Comparison of ENCODE assay signal across 8 cellular contexts in genomic region chr10:91901784-91902677, GRCh38. TPM values are rescaled to one million over a fixed set of nuclear protein-coding genes. Genes with fewer than 3 reads are reported as not detected.
DNase-seq lines count a peak whose midpoint lies in the region; ATAC-seq and TF ChIP-seq lines count a peak whose summit lies in the region.

No MANE protein-coding gene starts in this region.

- peaks cover 74% of the 10 kb centered on the region for H3K4me1 Mint-ChIP-seq in neural crest cell

- peak; percentile 49 for ATAC-seq in Right ventricle myocardium superior (ENCODE audit: poor library complexity)
- ATAC-seq in Right ventricle myocardium inferior = no peak
- no peak for ATAC-seq in HG03469 (IDR thresholded peaks at IDR 0.05; ENCODE audit: unreplicated experiment)

- peaks cover 8% of the 10 kb centered on the region for H3K9me3 Mint-ChIP-seq in neural crest cell

- intact Hi-C loops in Right ventricle myocardium superior (cut with DNase I) (no loop called here), Right ventricle myocardium inferior (cut with DNase I) (loop anchor here (10.0 kb wide), 1 partner anchor 107 kb away; the partner anchor contains the start of gene TNKS2)

- TF ChIP-seq CTCF in neural crest cell (conservative IDR thresholded peaks at IDR 0.05) = no peak

- DNase-seq in Right ventricle myocardium superior = no peak
- DNase-seq in Right ventricle myocardium inferior (ENCODE audit: missing footprints) = no peak
- DNase-seq in T1000 (lab: John Stamatoyannopoulos, UW) = peak; percentile 62
- DNase-seq in central memory CD4-positive, alpha-beta T cell = peak; percentile 26
- no peak for DNase-seq in neural crest cell (ENCODE audit: low read depth, low spot score)
- DNase-seq in NCI-H2171 treated with DMSO at 0.1 percent for 48 hours (lab: John Stamatoyannopoulos, UW) = no peak
- no peak for DNase-seq in NCI-H2081 treated with DMSO at 0.1 percent for 48 hours (lab: John Stamatoyannopoulos, UW)

- H3K27ac Mint-ChIP-seq in neural crest cell (ENCODE audit: unreplicated experiment) = peak overlapping the region; percentile 64

- H3K36me3 Mint-ChIP-seq in neural crest cell (ENCODE audit: low read depth) = peaks cover 35% of the 10 kb centered on the region

- no peaks in the 10 kb centered on the region for H3K27me3 Mint-ChIP-seq in neural crest cell (ENCODE audit: low read depth)

- H3K4me3 Mint-ChIP-seq in neural crest cell = peak overlapping the region; percentile 68

RNA-seq across cellular contexts. Expression of gene FGFBP3, which starts 7.3 kb away (rescaled TPM):
- total RNA-seq in Right ventricle myocardium superior (0.22 TPM), Right ventricle myocardium inferior (0.32 TPM), neural crest cell (413 and 420 TPM in 2 replicates)

RNA-seq across cellular contexts. Expression of gene BTAF1, which starts 21.5 kb away (rescaled TPM):
- 9.9 TPM for total RNA-seq in Right ventricle myocardium superior
- 10.4 TPM for total RNA-seq in Right ventricle myocardium inferior
- total RNA-seq in neural crest cell = 41.7 and 46.0 TPM in 2 replicates

Comparison
In these comparisons a context has a peak if more than half of its experiments do, and no peak if none do; other contexts are left out.
1. DNase-seq: peak in T1000 (single experiment) and central memory CD4-positive, alpha-beta T cell (single experiment); none in Right ventricle myocardium superior (single experiment), Right ventricle myocardium inferior (single experiment), neural crest cell (single experiment), NCI-H2171 treated with DMSO at 0.1 percent for 48 hours (single experiment) and NCI-H2081 treated with DMSO at 0.1 percent for 48 hours (single experiment).
2. RNA of gene FGFBP3, which starts 7.3 kb away (total RNA-seq): 413 to 420 TPM in neural crest cell; 0.32 TPM in Right ventricle myocardium inferior (single experiment) and 0.22 TPM in Right ventricle myocardium superior (single experiment); every median in the first group is over 100 times any median in the second.